ENCODE assay signal across 8 cellular contexts in genomic region chr16:81005644-81006471, GRCh38. TPM values are rescaled to one million over a fixed set of nuclear protein-coding genes. Genes with fewer than 3 reads are reported as not detected.
DNase-seq lines count a peak whose midpoint lies in the region; ATAC-seq, FAIRE-seq and TF ChIP-seq lines count a peak whose summit lies in the region.

No MANE protein-coding gene starts in this region.

- TSS peak; percentile 68 for BruUV-seq in HepG2 (replicated peaks; lab: Mats Ljungman, UMichigan)

- no peak for TF ChIP-seq CTCF in astrocyte of the cerebellum (IDR thresholded peaks at IDR 0.05; ENCODE audit: low read depth, low read length, missing control alignments)
- no peak for TF ChIP-seq CTCF in HepG2 (CRISPR knock-in tag; IDR thresholded peaks at IDR 0.05)
- no peak for TF ChIP-seq CTCF in suprapubic skin (IDR thresholded peaks at IDR 0.05)

- H4K20me1 ChIP-seq in HepG2 (ENCODE audit: insufficient read depth, low read length): peaks cover 17% of the 10 kb centered on the region

- no peaks in the 10 kb centered on the region; a peak in 1 of 5 replicates for H3K36me3 ChIP-seq in HepG2 (replicated peaks in 1 of 2; ENCODE audit: control insufficient read depth in 1 of 2, insufficient read depth in 2 of 2, low read length in 2 of 2)
- H3K36me3 ChIP-seq in suprapubic skin: no peaks in the 10 kb centered on the region

- ATAC-seq in HepG2: no peak
- ATAC-seq in GM21423 (IDR thresholded peaks at IDR 0.05; ENCODE audit: unreplicated experiment): no peak

- DNase-seq in DMS114 treated with DMSO at 0.1 percent for 48 hours (lab: John Stamatoyannopoulos, UW; ENCODE audit: unreplicated experiment) (peak; percentile 41), KBM-7 (peak; percentile 18), astrocyte of the cerebellum (ENCODE audit: low read depth) (no peak), HepG2 (ENCODE audit: low spot score) (peak; percentile 61), suprapubic skin (ENCODE audit: low spot score in 2 of 2) (peak; percentile 87 to 91), NCI-H1048 (lab: John Stamatoyannopoulos, UW) (no peak), NCI-H2029 (lab: John Stamatoyannopoulos, UW) (no peak)

- H2AFZ ChIP-seq in HepG2 (ENCODE audit: low read length): no peak overlapping the region

- peak overlapping the region; percentile 99 for H3K9ac ChIP-seq in HepG2 (ENCODE audit: insufficient read depth, low read depth, low read length)

- WGBS in HepG2 (ENCODE audit: low lambda C conversion rate): under 1% methylated on average over 27 of the region's 27 CpGs
- WGBS in suprapubic skin: 16% methylated on average over 27 of the region's 27 CpGs

- peaks cover 47% of the 10 kb centered on the region for H3K4me1 ChIP-seq in HepG2 (ENCODE audit: insufficient read depth, low read length)
- peaks cover 26% of the 10 kb centered on the region for H3K4me1 ChIP-seq in suprapubic skin

- TF ChIP-seq POLR2A in HepG2 (IDR thresholded peaks at IDR 0.05; ENCODE audit: insufficient read depth in 1 of 2, low read depth in 2 of 2, low read length in 2 of 2) (no peak), suprapubic skin (IDR thresholded peaks at IDR 0.05) (no peak)

- TF ChIP-seq EP300 in HepG2 (IDR thresholded peaks at IDR 0.05; ENCODE audit: low read depth in 2 of 2, low read length in 2 of 2) (no peak), HepG2 (CRISPR knock-in tag; IDR thresholded peaks at IDR 0.05; ENCODE audit: borderline replicate concordance) (no peak), suprapubic skin (IDR thresholded peaks at IDR 0.05) (no peak)

- no peak for TF ChIP-seq RAD21 in HepG2 (CRISPR knock-in tag; IDR thresholded peaks at IDR 0.05)

- H3K79me2 ChIP-seq in HepG2 (ENCODE audit: insufficient read depth, low read length): peaks cover 80% of the 10 kb centered on the region

- CTCF ChIA-PET in HepG2 (lab: Yijun Ruan, JAX; ENCODE audit: low intra/inter-chr PET ratio, low total read pairs): interaction anchor here (5.1 kb wide), 1 partner anchor 30 kb away, joined by 26 read pairs; the partner anchor contains the start of gene ATMIN

- POLR2A ChIA-PET in HepG2 (lab: Yijun Ruan, JAX): interaction anchor here (0.7 to 1.8 kb wide), 5 partner anchors 9 to 309 kb away, joined by 3 to 13 read pairs (median 5); partner anchors contain the start of genes C16orf46 and GAN

- intact Hi-C loops in HepG2 (cut with micrococcal nuclease; ENCODE audit: unreplicated experiment): loop anchor here (2.0 to 5.0 kb wide), 2 partner anchors 31 to 91 kb away; partner anchors contain the start of gene GCSH

- H3K4me3 ChIP-seq in astrocyte of the cerebellum (ENCODE audit: low read depth, low read length): peak overlapping the region; percentile 95
- H3K4me3 ChIP-seq in HepG2 (replicated peaks in 1 of 3; ENCODE audit: insufficient read depth in 1 of 3, low read depth in 2 of 3, low read length in 3 of 3): peak overlapping the region; percentile 90 to 99 (median 90)
- peak overlapping the region; percentile 94 for H3K4me3 ChIP-seq in suprapubic skin

- H3K27ac ChIP-seq in HepG2 (ENCODE audit: extremely low read length, insufficient read depth, low read length) (peak overlapping the region; percentile 99), suprapubic skin (peak overlapping the region; percentile 99)

- H3K27me3 ChIP-seq in HepG2 (ENCODE audit: control insufficient read depth in 1 of 2, insufficient read depth in 2 of 2, low read length in 2 of 2): no peaks in the 10 kb centered on the region; a peak in 1 of 5 replicates
- no peaks in the 10 kb centered on the region for H3K27me3 ChIP-seq in suprapubic skin

- H3K4me2 ChIP-seq in HepG2 (ENCODE audit: low read depth, low read length): peak overlapping the region; percentile 100

- in situ Hi-C loops in KBM-7 (cut with MboI; ENCODE audit: low pct_unique_long_range_greater_than_20kb, low sequenced_read_pairs): no loop called here
- in situ Hi-C loops in astrocyte of the cerebellum (cut with HindIII; ENCODE audit: low sequenced_read_pairs): no loop called here
- in situ Hi-C loops in HepG2 (cut with HindIII; ENCODE audit: extremely low pct_ligation_motif_present, low pct_unique_long_range_greater_than_20kb): no loop called here

- FAIRE-seq in HepG2 (lab: Jason Lieb, UNC): no peak

- H3K9me3 ChIP-seq in HepG2 (ENCODE audit: low read length) (no peaks in the 10 kb centered on the region), suprapubic skin (no peaks in the 10 kb centered on the region)

RNA-seq across cellular contexts. Expression of gene CMC2, which starts 0.8 kb away (rescaled TPM):
- total RNA-seq in HepG2 (2016; rRNA removed; fragmentation: Illumina TruSeq; extraction: Trizol) (129 and 147 TPM in 2 replicates), suprapubic skin (10 to 100 TPM in 3 of 4 donors, 1 to 10 TPM in 1; 8.9 to 37.8 (median 34.1) TPM)
- 111 and 171 TPM in 2 replicates for total RNA-seq in HepG2 (2016; cell fraction: cytosol; rRNA removed; fragmentation: Illumina TruSeq; extraction: Trizol; ENCODE audit: low read depth)
- 118 and 155 TPM in 2 replicates for total RNA-seq in HepG2 (2016; cell fraction: insoluble cytoplasmic fraction; rRNA removed; fragmentation: Illumina TruSeq; extraction: Trizol)
- total RNA-seq in HepG2 (2016; cell fraction: membrane; rRNA removed; fragmentation: Illumina TruSeq; extraction: Trizol): 132 and 180 TPM in 2 replicates
- total RNA-seq in HepG2 (2016; cell fraction: nucleus; rRNA removed; fragmentation: Illumina TruSeq; extraction: Trizol): 49.2 and 54.6 TPM in 2 replicates
- polyA plus RNA-seq in HepG2 (2011; rRNA removed): 92.1 and 116 TPM in 2 replicates
- polyA plus RNA-seq in HepG2 (2011; cell fraction: cytosol; rRNA removed): 134 and 148 TPM in 2 replicates
- polyA plus RNA-seq in HepG2 (2011; cell fraction: nucleus; rRNA removed): 22.2 and 24.5 TPM in 2 replicates
- polyA plus RNA-seq in HepG2 (2012): 81.8 and 85.6 TPM in 2 replicates
- 157 and 235 TPM in 2 replicates for polyA plus RNA-seq in HepG2 (2016; cell fraction: cytosol; fragmentation: Illumina TruSeq; extraction: Trizol; ENCODE audit: low read depth)
- 172 and 176 TPM in 2 replicates for polyA plus RNA-seq in HepG2 (2016; cell fraction: insoluble cytoplasmic fraction; fragmentation: Illumina TruSeq; extraction: Trizol; ENCODE audit: low read depth)
- 133 and 179 TPM in 2 replicates for polyA plus RNA-seq in HepG2 (2016; cell fraction: membrane; fragmentation: Illumina TruSeq; extraction: Trizol; ENCODE audit: low read depth)
- polyA plus RNA-seq in HepG2 (2016; cell fraction: nucleus; fragmentation: Illumina TruSeq; extraction: Trizol; ENCODE audit: insufficient read depth, low read depth): 86.6 and 97.5 TPM in 2 replicates
- 70.9 and 71.9 TPM in 2 replicates for polyA minus RNA-seq in HepG2 (2011; rRNA and poly(A)+ RNA removed; ENCODE audit: low replicate concordance)
- 19.8 and 22.3 TPM in 2 replicates for polyA minus RNA-seq in HepG2 (2011; cell fraction: cytosol; rRNA and poly(A)+ RNA removed)
- polyA minus RNA-seq in HepG2 (2011; cell fraction: nucleus; rRNA and poly(A)+ RNA removed): 35.4 and 68.6 TPM in 2 replicates

RNA-seq across cellular contexts. Expression of gene CENPN, which starts 1.2 kb away (rescaled TPM):
- total RNA-seq in HepG2 (2016; rRNA removed; fragmentation: Illumina TruSeq; extraction: Trizol) (129 and 193 TPM in 2 replicates), suprapubic skin (1 to 10 TPM; 2.5 to 7.6 (median 5.5) TPM)
- total RNA-seq in HepG2 (2016; cell fraction: cytosol; rRNA removed; fragmentation: Illumina TruSeq; extraction: Trizol; ENCODE audit: low read depth): 98.3 and 119 TPM in 2 replicates
- 133 and 185 TPM in 2 replicates for total RNA-seq in HepG2 (2016; cell fraction: insoluble cytoplasmic fraction; rRNA removed; fragmentation: Illumina TruSeq; extraction: Trizol)
- 180 and 185 TPM in 2 replicates for total RNA-seq in HepG2 (2016; cell fraction: membrane; rRNA removed; fragmentation: Illumina TruSeq; extraction: Trizol)
- 46.2 and 59.6 TPM in 2 replicates for total RNA-seq in HepG2 (2016; cell fraction: nucleus; rRNA removed; fragmentation: Illumina TruSeq; extraction: Trizol)
- 17.3 and 29.7 TPM in 2 replicates for polyA plus RNA-seq in HepG2 (2011; rRNA removed)
- 15.2 and 17.8 TPM in 2 replicates for polyA plus RNA-seq in HepG2 (2011; cell fraction: cytosol; rRNA removed)
- 8.3 and 10.1 TPM in 2 replicates for polyA plus RNA-seq in HepG2 (2011; cell fraction: nucleus; rRNA removed)
- 46.5 and 70.0 TPM in 2 replicates for polyA plus RNA-seq in HepG2 (2012)
- polyA plus RNA-seq in HepG2 (2016; cell fraction: cytosol; fragmentation: Illumina TruSeq; extraction: Trizol; ENCODE audit: low read depth): 113 and 120 TPM in 2 replicates
- polyA plus RNA-seq in HepG2 (2016; cell fraction: insoluble cytoplasmic fraction; fragmentation: Illumina TruSeq; extraction: Trizol; ENCODE audit: low read depth): 123 and 135 TPM in 2 replicates
- polyA plus RNA-seq in HepG2 (2016; cell fraction: membrane; fragmentation: Illumina TruSeq; extraction: Trizol; ENCODE audit: low read depth): 123 and 146 TPM in 2 replicates
- polyA plus RNA-seq in HepG2 (2016; cell fraction: nucleus; fragmentation: Illumina TruSeq; extraction: Trizol; ENCODE audit: insufficient read depth, low read depth): 40.0 and 50.9 TPM in 2 replicates
- polyA minus RNA-seq in HepG2 (2011; rRNA and poly(A)+ RNA removed; ENCODE audit: low replicate concordance): 17.1 and 164 TPM in 2 replicates
- 14.1 and 16.1 TPM in 2 replicates for polyA minus RNA-seq in HepG2 (2011; cell fraction: cytosol; rRNA and poly(A)+ RNA removed)
- polyA minus RNA-seq in HepG2 (2011; cell fraction: nucleus; rRNA and poly(A)+ RNA removed): 17.9 and 25.4 TPM in 2 replicates

RNA-seq across cellular contexts. Expression of gene ATMIN, which starts 29.8 kb away (rescaled TPM):
- total RNA-seq in HepG2 (2016; rRNA removed; fragmentation: Illumina TruSeq; extraction: Trizol): 60.4 and 74.7 TPM in 2 replicates
- total RNA-seq in HepG2 (2016; cell fraction: cytosol; rRNA removed; fragmentation: Illumina TruSeq; extraction: Trizol; ENCODE audit: low read depth): 33.0 and 38.8 TPM in 2 replicates
- total RNA-seq in HepG2 (2016; cell fraction: insoluble cytoplasmic fraction; rRNA removed; fragmentation: Illumina TruSeq; extraction: Trizol): 61.5 and 70.5 TPM in 2 replicates
- total RNA-seq in HepG2 (2016; cell fraction: membrane; rRNA removed; fragmentation: Illumina TruSeq; extraction: Trizol): 116 and 141 TPM in 2 replicates
- total RNA-seq in HepG2 (2016; cell fraction: nucleus; rRNA removed; fragmentation: Illumina TruSeq; extraction: Trizol): 37.1 and 38.6 TPM in 2 replicates
- polyA plus RNA-seq in HepG2 (2011; rRNA removed): 30.4 and 34.6 TPM in 2 replicates
- 18.8 and 33.3 TPM in 2 replicates for polyA plus RNA-seq in HepG2 (2011; cell fraction: cytosol; rRNA removed)
- polyA plus RNA-seq in HepG2 (2011; cell fraction: nucleus; rRNA removed): 12.4 and 15.2 TPM in 2 replicates
- polyA plus RNA-seq in HepG2 (2012): 26.9 TPM in 2 replicates
- polyA plus RNA-seq in HepG2 (2016; cell fraction: cytosol; fragmentation: Illumina TruSeq; extraction: Trizol; ENCODE audit: low read depth): 52.2 and 56.7 TPM in 2 replicates
- 70.0 and 73.6 TPM in 2 replicates for polyA plus RNA-seq in HepG2 (2016; cell fraction: insoluble cytoplasmic fraction; fragmentation: Illumina TruSeq; extraction: Trizol; ENCODE audit: low read depth)
- polyA plus RNA-seq in HepG2 (2016; cell fraction: membrane; fragmentation: Illumina TruSeq; extraction: Trizol; ENCODE audit: low read depth): 113 and 129 TPM in 2 replicates
- 53.5 and 53.8 TPM in 2 replicates for polyA plus RNA-seq in HepG2 (2016; cell fraction: nucleus; fragmentation: Illumina TruSeq; extraction: Trizol; ENCODE audit: insufficient read depth, low read depth)
- polyA minus RNA-seq in HepG2 (2011; rRNA and poly(A)+ RNA removed; ENCODE audit: low replicate concordance): 32.5 and 50.4 TPM in 2 replicates
- polyA minus RNA-seq in HepG2 (2011; cell fraction: cytosol; rRNA and poly(A)+ RNA removed): 25.9 and 27.0 TPM in 2 replicates
- 22.4 and 30.6 TPM in 2 replicates for polyA minus RNA-seq in HepG2 (2011; cell fraction: nucleus; rRNA and poly(A)+ RNA removed)
- 10 to 100 TPM; 30.7 to 65.0 (median 45.5) TPM for total RNA-seq in suprapubic skin

Comparison
In these comparisons a context has a peak if more than half of its experiments do, and no peak if none do; other contexts are left out.
1. DNase-seq: peak in DMS114 treated with DMSO at 0.1 percent for 48 hours (single experiment), KBM-7 (single experiment), HepG2 (single experiment) and suprapubic skin (2 of 2); none in astrocyte of the cerebellum (single experiment), NCI-H1048 (single experiment) and NCI-H2029 (single experiment).
2. RNA of gene CENPN, which starts 1.2 kb away (total RNA-seq): 46.2 to 193 TPM in HepG2; 2.5 to 7.6 TPM in suprapubic skin; every median in the first group is over 4 times any median in the second.
3. Peak in every context shown above with its lines, with median percentiles within 50 percentile points of each other: H3K4me3 ChIP-seq.